ENCODE assay signal across 18 cellular contexts in the genomic region with DNA sequence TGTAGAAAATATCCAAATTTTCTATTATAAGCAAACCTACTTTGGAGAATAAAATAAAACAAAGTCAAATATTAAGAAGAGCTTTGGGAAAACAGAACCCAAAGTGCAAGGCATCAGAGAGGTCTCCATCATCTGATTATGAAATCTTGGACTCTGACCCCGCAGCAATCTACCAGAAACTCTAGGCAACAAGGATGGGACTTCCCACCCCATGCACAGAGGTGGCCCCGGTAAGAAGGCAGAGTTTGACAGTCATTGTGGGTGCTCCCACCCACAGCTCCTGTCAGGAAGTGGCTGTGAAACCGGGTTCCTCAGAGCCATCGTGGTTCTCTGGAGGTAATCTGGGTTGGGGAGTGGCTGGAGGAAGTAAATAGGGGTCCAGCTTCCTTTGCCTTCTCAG. TPM values are rescaled to one million over a fixed set of nuclear protein-coding genes. Genes with fewer than 3 reads are reported as not detected.
"Had no signal": no experiment of that assay in that cellular context is flagged by ENCODE, and none has a peak within 500 bp of the region (broad histone marks: within the 10 kb centered on the region; RNA-seq: fewer than 3 reads in every experiment).

No MANE protein-coding gene starts in this region.

- H3K36me3 ChIP-seq: esophagus muscularis mucosa, right atrium auricular region, suprapubic skin had no signal

- H3K4me2 ChIP-seq: smooth muscle cell had no signal

- H3K27me3 ChIP-seq: esophagus muscularis mucosa, right atrium auricular region, suprapubic skin had no signal

- H3K4me1 ChIP-seq: suprapubic skin had no signal

- H3K4me3 ChIP-seq: coronary artery, esophagus muscularis mucosa, right atrium auricular region, smooth muscle cell, suprapubic skin had no signal

- DNase-seq: activated CD4-positive, alpha-beta memory T cell treated with anti-CD3 and anti-CD28 coated beads, Interleukin-2, amount 10 ng/mL, durations not matched to agents 7 days and 5 days; activated CD4-positive, alpha-beta T cell treated with anti-CD3 and anti-CD28 coated beads for 1 hour; activated effector memory CD4-positive, alpha-beta T cell treated with Interleukin-2 at 50 U/mL for 16 hours; activated naive CD4-positive, alpha-beta T cell treated with anti-CD3 and anti-CD28 coated beads, Interleukin-2, amount 50 U/mL, for 16 hours; activated T-cell treated with anti-CD3 and anti-CD28 coated beads, Interleukin-2, amount 50 U/mL, for 24 hours; glutamatergic neuron; occipital lobe; stimulated activated CD4-positive, alpha-beta T cell treated with anti-CD3 and anti-CD28 coated beads, Interleukin-4, amount 100 ng/mL, for 4 hours; stimulated activated CD8-positive, alpha-beta memory T cell treated with anti-CD3 and anti-CD28 coated beads, Interleukin-4, amount 100 ng/mL, for 48 hours; stimulated activated naive CD4-positive, alpha-beta T cell treated with Interleukin-2 at 50 U/mL for 16 hours; T-helper 1 cell; T1000 had no signal

- H3K27ac ChIP-seq: coronary artery, esophagus muscularis mucosa, suprapubic skin, VCaP had no signal

- H3K9me3 ChIP-seq: esophagus muscularis mucosa, right atrium auricular region, suprapubic skin had no signal

RNA-seq across cellular contexts. Expression of a gene that starts 37.0 kb away (rescaled TPM):
- total RNA-seq: activated CD4-positive, alpha-beta memory T cell treated with anti-CD3 and anti-CD28 coated beads, Interleukin-2, amount 10 ng/mL, durations not matched to agents 7 days and 5 days had no signal
